In the genomic region with DNA sequence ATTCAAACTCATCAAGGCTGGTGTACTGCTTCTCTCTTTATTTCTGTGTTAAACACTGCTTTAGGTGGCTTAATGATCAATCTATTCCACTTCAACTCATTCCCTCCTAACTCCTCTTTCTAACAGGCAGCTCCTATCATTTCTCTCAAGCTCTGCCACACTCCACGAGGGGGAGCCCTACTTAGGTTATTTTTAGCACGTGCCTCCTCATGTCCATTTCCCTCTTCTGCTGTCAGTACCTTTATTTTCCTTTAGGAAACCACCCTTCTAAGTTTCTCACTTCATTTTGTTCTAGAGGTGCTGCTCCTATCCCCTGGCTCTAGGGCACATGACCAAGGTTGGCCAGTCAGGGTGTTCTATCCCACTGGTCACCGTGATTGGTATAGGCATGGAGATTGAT, we compare ENCODE assay signal across 11 cellular contexts. TPM values are rescaled to one million over a fixed set of nuclear protein-coding genes. Genes with fewer than 3 reads are reported as not detected.
DNase-seq lines count a peak whose midpoint lies in the region; ATAC-seq, FAIRE-seq and TF ChIP-seq lines count a peak whose summit lies in the region.
"Had no signal": no experiment of that assay in that cellular context is flagged by ENCODE, and none has a peak within 500 bp of the region (broad histone marks: within the 10 kb centered on the region; RNA-seq: fewer than 3 reads in every experiment).

No MANE protein-coding gene starts in this region.

- no peaks in the 10 kb centered on the region for H4K20me1 ChIP-seq in keratinocyte (ENCODE audit: control insufficient read depth, extremely low read depth, insufficient read depth, low read length)

- H3K9ac ChIP-seq in keratinocyte (ENCODE audit: control insufficient read depth, extremely low read depth, insufficient read depth, low read length) = no peak overlapping the region

- ATAC-seq in HG03354 (IDR thresholded peaks at IDR 0.05; ENCODE audit: poor library complexity, severe bottlenecking, unreplicated experiment) = peak; percentile 49
- ATAC-seq in GM19395 (IDR thresholded peaks at IDR 0.05; ENCODE audit: unreplicated experiment) = no peak
- ATAC-seq: right cardiac atrium had no signal

- H3K27ac Mint-ChIP-seq in activated naive CD8-positive, alpha-beta T cell treated with anti-CD3 and anti-CD28 coated beads for 36 hours = no peak overlapping the region
- H3K27ac Mint-ChIP-seq: T-helper 1 cell treated with Interleukin-12 subunit alpha and Interleukin-12 subunit beta and Interleukin-4 antibody, amounts not matched to agents 30 μg/mL and 1 μg/mL, for 36 hours had no signal

- H3K4me2 ChIP-seq in keratinocyte (ENCODE audit: control insufficient read depth, extremely low read depth, insufficient read depth, low read depth, low read length) = no peak overlapping the region

- H3K4me1 Mint-ChIP-seq in activated naive CD8-positive, alpha-beta T cell treated with anti-CD3 and anti-CD28 coated beads for 36 hours = no peaks in the 10 kb centered on the region

- H3K4me3 Mint-ChIP-seq in activated naive CD8-positive, alpha-beta T cell treated with anti-CD3 and anti-CD28 coated beads for 36 hours = no peak overlapping the region
- H3K4me3 Mint-ChIP-seq: T-helper 1 cell treated with Interleukin-12 subunit alpha and Interleukin-12 subunit beta and Interleukin-4 antibody, amounts not matched to agents 30 μg/mL and 1 μg/mL, for 36 hours had no signal

- CTCF ChIA-PET in RWPE1 (lab: Yijun Ruan, JAX) = interaction anchor here (0.5 to 2.1 kb wide), 5 partner anchors 11 to 1737 kb away, joined by 3 to 5 read pairs (median 3); no protein-coding TSS in a partner anchor

- no peak overlapping the region for H2AFZ ChIP-seq in keratinocyte (ENCODE audit: control insufficient read depth, low read length)

- DNase-seq in DMS 273 treated with DMSO at 0.1 percent for 48 hours (lab: John Stamatoyannopoulos, UW) (peak; percentile 48), RWPE1 (ENCODE audit: low spot score) (peak; percentile 26), keratinocyte (ENCODE audit: low read depth, low spot score) (no peak), NOMO-1 treated with DMSO at 0.1 percent for 48 hours (lab: John Stamatoyannopoulos, UW; ENCODE audit: unreplicated experiment) (no peak), DMS79 treated with DMSO at 0.1 percent for 48 hours (lab: John Stamatoyannopoulos, UW) (no peak)
- DNase-seq in activated naive CD8-positive, alpha-beta T cell treated with anti-CD3 and anti-CD28 coated beads for 36 hours = no peak
- DNase-seq: cortex of kidney had no signal

- TF ChIP-seq CTCF in RWPE1 (conservative IDR thresholded peaks at IDR 0.05; ENCODE audit: low read depth) = peak; percentile 29
- peak; percentile 31 to 61 (median 56) for TF ChIP-seq CTCF in keratinocyte (optimal IDR thresholded peaks at IDR 0.05 in 1 of 3, IDR thresholded peaks at IDR 0.05 in 1 of 3, conservative IDR thresholded peaks at IDR 0.05 in 1 of 3; ENCODE audit: extremely low read depth in 1 of 3, insufficient read depth in 2 of 3, low read length in 3 of 3)

- H3K27ac ChIP-seq in RWPE1 = no peak overlapping the region
- H3K27ac ChIP-seq in keratinocyte (ENCODE audit: control insufficient read depth, insufficient read depth, low read length) = no peak overlapping the region

- H3K36me3 ChIP-seq in keratinocyte (ENCODE audit: control insufficient read depth in 2 of 2, extremely low read depth in 1 of 2, insufficient read depth in 2 of 2, low read length in 2 of 2) = no peaks in the 10 kb centered on the region

- H3K9me3 ChIP-seq in keratinocyte (ENCODE audit: control insufficient read depth, low read depth, low read length) = no peaks in the 10 kb centered on the region

- H3K4me1 ChIP-seq in keratinocyte (ENCODE audit: control insufficient read depth, extremely low read depth, insufficient read depth, low read length) = no peaks in the 10 kb centered on the region

- H3K4me3 ChIP-seq in keratinocyte (ENCODE audit: control insufficient read depth in 2 of 3, extremely low read depth in 1 of 3, insufficient read depth in 2 of 3, low read depth in 1 of 3, low read length in 3 of 3) = no peak overlapping the region

- dilution Hi-C loops in keratinocyte (cut with MboI; ENCODE audit: extremely low pct_ligation_motif_present, low sequenced_read_pairs) = no loop called here

- no peaks in the 10 kb centered on the region for H3K79me2 ChIP-seq in keratinocyte (ENCODE audit: control insufficient read depth, insufficient read depth, low read length)

- FAIRE-seq in keratinocyte (lab: Jason Lieb, UNC) = no peak

- H3K9me3 Mint-ChIP-seq in activated naive CD8-positive, alpha-beta T cell treated with anti-CD3 and anti-CD28 coated beads for 36 hours = peaks cover 6% of the 10 kb centered on the region

- no peaks in the 10 kb centered on the region for H3K36me3 Mint-ChIP-seq in activated naive CD8-positive, alpha-beta T cell treated with anti-CD3 and anti-CD28 coated beads for 36 hours

- H3K9me1 ChIP-seq in keratinocyte (ENCODE audit: control insufficient read depth, extremely low read depth, insufficient read depth, low read length) = no peaks in the 10 kb centered on the region

- POLR2A ChIA-PET in RWPE1 (lab: Yijun Ruan, JAX; ENCODE audit: low non-redundant PET) = no interaction called here

- H3K27me3 ChIP-seq in keratinocyte (ENCODE audit: control insufficient read depth, extremely low read depth, insufficient read depth, low read length) = no peaks in the 10 kb centered on the region

- peaks cover 15% of the 10 kb centered on the region for H3K27me3 Mint-ChIP-seq in activated naive CD8-positive, alpha-beta T cell treated with anti-CD3 and anti-CD28 coated beads for 36 hours

RNA-seq across cellular contexts. Expression of a gene that starts 6.7 kb away (rescaled TPM):
- polyA plus RNA-seq in keratinocyte = 0.52 to 2.5 TPM (median 0.63 TPM) in 3 replicates
- polyA plus RNA-seq in keratinocyte (2011; ENCODE audit: low read depth) = not detected
- 1.6 and 2.2 TPM in 2 replicates for polyA plus RNA-seq in keratinocyte (2011; cell fraction: cytosol; rRNA removed)
- 3.4 and 5.5 TPM in 2 replicates for polyA plus RNA-seq in keratinocyte (2011; cell fraction: nucleus; rRNA removed)
- 0.17 and 0.33 TPM in 2 replicates for polyA plus RNA-seq in keratinocyte (2012; ENCODE audit: low replicate concordance)
- 0.92 to 3.9 TPM (median 1.8 TPM) in 3 replicates for polyA minus RNA-seq in keratinocyte
- 2.7 TPM for polyA minus RNA-seq in keratinocyte (2011; cell fraction: cytosol; rRNA and poly(A)+ RNA removed)
- 3.8 and 8.1 TPM in 2 replicates for polyA minus RNA-seq in keratinocyte (2011; cell fraction: nucleus; rRNA and poly(A)+ RNA removed)
- total RNA-seq in activated naive CD8-positive, alpha-beta T cell treated with anti-CD3 and anti-CD28 coated beads for 36 hours = not detected

Comparison
In these comparisons a context has a peak if more than half of its experiments do, and no peak if none do; other contexts are left out.
1. DNase-seq: peak in DMS 273 treated with DMSO at 0.1 percent for 48 hours (single experiment) and RWPE1 (single experiment); none in keratinocyte (single experiment), NOMO-1 treated with DMSO at 0.1 percent for 48 hours (single experiment), activated naive CD8-positive, alpha-beta T cell treated with anti-CD3 and anti-CD28 coated beads for 36 hours (single experiment) and DMS79 treated with DMSO at 0.1 percent for 48 hours (single experiment).